In the genomic region with DNA sequence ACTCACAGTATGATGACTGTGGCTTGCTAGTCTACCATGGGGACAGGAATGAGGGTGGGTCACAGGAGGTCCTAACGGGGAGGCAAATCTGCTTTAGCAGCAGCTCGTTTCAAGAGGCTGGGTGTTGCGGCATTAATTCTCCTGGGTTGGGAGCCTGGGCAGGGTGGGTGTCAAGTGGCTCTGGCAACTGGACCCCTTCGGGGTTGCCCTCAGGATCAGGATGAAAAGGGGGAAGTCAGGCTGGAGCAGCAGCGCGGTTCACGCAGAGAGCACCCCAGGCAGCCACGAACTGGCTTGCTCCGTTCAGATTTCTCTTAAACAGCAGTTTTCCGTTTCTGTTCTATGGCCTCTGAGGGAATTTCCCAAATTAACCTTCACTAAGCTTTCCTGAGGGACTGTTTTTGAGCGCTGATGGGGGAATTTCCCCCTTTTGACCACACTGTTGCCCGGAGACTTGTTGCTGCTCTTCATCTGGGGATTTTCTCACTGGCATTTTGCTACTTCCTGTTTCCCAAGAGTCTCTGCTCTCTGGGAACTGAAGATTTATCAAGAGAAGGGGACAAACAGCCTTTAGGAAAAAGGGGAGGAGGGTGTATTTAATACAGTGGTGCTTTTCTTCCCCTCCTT, we compare ENCODE assay signal across 8 cellular contexts. TPM values are rescaled to one million over a fixed set of nuclear protein-coding genes. Genes with fewer than 3 reads are reported as not detected.
A peak's percentile ranks its signal among the peaks of the same experiment; 100 is the strongest.
DNase-seq lines count a peak whose midpoint lies in the region; ATAC-seq and TF ChIP-seq lines count a peak whose summit lies in the region.

No MANE protein-coding gene starts in this region.

- H3K27ac Mint-ChIP-seq in central memory CD8-positive, alpha-beta T cell (ENCODE audit: low read depth) = peak overlapping the region; percentile 49
- H3K27ac Mint-ChIP-seq in stimulated activated effector memory CD8-positive, alpha-beta T cell treated with anti-CD3 and anti-CD28 coated beads, Interleukin-12 subunit alpha, Interleukin-12 subunit beta, amount 100 ng/mL, for 72 hours = peak overlapping the region; percentile 94

- no peak overlapping the region for H3K9ac ChIP-seq in SK-N-SH

- ATAC-seq in SK-N-SH treated with all-trans-retinoic acid at 6 μM for 48 hours = no peak
- peak; percentile 60 for ATAC-seq in HG03039 (IDR thresholded peaks at IDR 0.05; ENCODE audit: unreplicated experiment)
- ATAC-seq in central memory CD8-positive, alpha-beta T cell (replicated peaks; ENCODE audit: extremely low read depth, poor library complexity, severe bottlenecking) = peak; percentile 49
- ATAC-seq in right lobe of liver = peak; percentile 56 to 80 (median 74)
- ATAC-seq in stimulated activated effector memory CD8-positive, alpha-beta T cell treated with anti-CD3 and anti-CD28 coated beads, Interleukin-12 subunit alpha, Interleukin-12 subunit beta, amount 100 ng/mL, for 72 hours = peak; percentile 71

- intact Hi-C loops in right lobe of liver (cut with DNase I) = no loop called here

- CTCF ChIA-PET in SK-N-SH (lab: Yijun Ruan, JAX) = no interaction called here

- no peaks in the 10 kb centered on the region for H4K20me1 ChIP-seq in SK-N-SH (ENCODE audit: insufficient read depth)

- H3K27me3 Mint-ChIP-seq in central memory CD8-positive, alpha-beta T cell = no peaks in the 10 kb centered on the region

- no peaks in the 10 kb centered on the region for H3K9me2 ChIP-seq in SK-N-SH

- no peak for TF ChIP-seq EP300 in SK-N-SH (IDR thresholded peaks at IDR 0.05; ENCODE audit: borderline replicate concordance in 1 of 2, low read depth in 1 of 2, low read length in 1 of 2)

- TF ChIP-seq CTCF in SK-N-SH (IDR thresholded peaks at IDR 0.05) (no peak), right lobe of liver (IDR thresholded peaks at IDR 0.05) (no peak)

- H2AFZ ChIP-seq in SK-N-SH (ENCODE audit: low read depth) = peak overlapping the region; percentile 84; the same call in 1 of the 2 replicates

- POLR2A ChIA-PET in SK-N-SH (lab: Yijun Ruan, JAX) = no interaction called here

- TF ChIP-seq POLR2A in right lobe of liver (IDR thresholded peaks at IDR 0.05) = no peak

- peaks cover 14% of the 10 kb centered on the region for H3K4me1 Mint-ChIP-seq in central memory CD8-positive, alpha-beta T cell
- H3K4me1 Mint-ChIP-seq in stimulated activated effector memory CD8-positive, alpha-beta T cell treated with anti-CD3 and anti-CD28 coated beads, Interleukin-12 subunit alpha, Interleukin-12 subunit beta, amount 100 ng/mL, for 72 hours = peaks cover 42% of the 10 kb centered on the region

- H3K36me3 ChIP-seq in SK-N-SH (replicated peaks in 1 of 2; ENCODE audit: control insufficient read depth in 1 of 2, insufficient read depth in 2 of 2, low read length in 1 of 2) (no peaks in the 10 kb centered on the region), right lobe of liver (no peaks in the 10 kb centered on the region)

- no peak overlapping the region for H3K4me3 ChIP-seq in SK-N-SH (ENCODE audit: low read depth in 2 of 2, low read length in 1 of 2)
- no peak overlapping the region for H3K4me3 ChIP-seq in right lobe of liver

- DNase-seq in SK-N-SH = no peak
- peak; percentile 35 to 53 (median 38) for DNase-seq in T-helper 1 cell
- no peak for DNase-seq in central memory CD8-positive, alpha-beta T cell (ENCODE audit: low spot score in 2 of 2)
- DNase-seq in right lobe of liver = peak in 2 of 3 donors; percentile 34 to 68
- peak in 1 of 2 donors; percentile 67 for DNase-seq in stimulated activated effector memory CD8-positive, alpha-beta T cell treated with anti-CD3 and anti-CD28 coated beads, Interleukin-12 subunit alpha, Interleukin-12 subunit beta, amount 100 ng/mL, for 72 hours (ENCODE audit: low spot score in 2 of 2)
- DNase-seq in NCI-H2171 (lab: John Stamatoyannopoulos, UW) = no peak

- no peak overlapping the region for H3K27ac ChIP-seq in SK-N-SH (ENCODE audit: low read depth in 2 of 2, low read length in 1 of 2)
- H3K27ac ChIP-seq in right lobe of liver = peak overlapping the region; percentile 45 to 53 (median 49)

- H3K36me3 Mint-ChIP-seq in central memory CD8-positive, alpha-beta T cell (ENCODE audit: insufficient read depth) = peaks cover 2% of the 10 kb centered on the region
- peaks cover 6% of the 10 kb centered on the region for H3K36me3 Mint-ChIP-seq in stimulated activated effector memory CD8-positive, alpha-beta T cell treated with anti-CD3 and anti-CD28 coated beads, Interleukin-12 subunit alpha, Interleukin-12 subunit beta, amount 100 ng/mL, for 72 hours

- H3K9me3 Mint-ChIP-seq in central memory CD8-positive, alpha-beta T cell = no peaks in the 10 kb centered on the region
- no peaks in the 10 kb centered on the region for H3K9me3 Mint-ChIP-seq in stimulated activated effector memory CD8-positive, alpha-beta T cell treated with anti-CD3 and anti-CD28 coated beads, Interleukin-12 subunit alpha, Interleukin-12 subunit beta, amount 100 ng/mL, for 72 hours

- peaks cover 5 to 15% of the 10 kb centered on the region in 2 experiments; a peak in 3 of 4 replicates for H3K4me1 ChIP-seq in SK-N-SH (ENCODE audit: control insufficient read depth in 1 of 2, insufficient read depth in 2 of 2, low read depth in 1 of 2, low read length in 1 of 2)
- no peaks in the 10 kb centered on the region for H3K4me1 ChIP-seq in right lobe of liver

- peaks cover 3% of the 10 kb centered on the region for H3F3A ChIP-seq in SK-N-SH (replicated peaks; ENCODE audit: insufficient read depth)

- H3K79me2 ChIP-seq in SK-N-SH (ENCODE audit: insufficient read depth) = no peaks in the 10 kb centered on the region

- WGBS in SK-N-SH (ENCODE audit: low lambda C conversion rate) = 73% methylated on average over 12 of the region's 12 CpGs
- 43% methylated on average over 6 of the region's 12 CpGs for WGBS in right lobe of liver (ENCODE audit: insufficient coverage, low coverage, low lambda C conversion rate, missing lambda C conversion rate)

- H3K27me3 ChIP-seq in SK-N-SH (ENCODE audit: insufficient read depth) (no peaks in the 10 kb centered on the region), right lobe of liver (no peaks in the 10 kb centered on the region)

- peak overlapping the region; percentile 58 for H3K4me3 Mint-ChIP-seq in central memory CD8-positive, alpha-beta T cell
- peak overlapping the region; percentile 73 for H3K4me3 Mint-ChIP-seq in stimulated activated effector memory CD8-positive, alpha-beta T cell treated with anti-CD3 and anti-CD28 coated beads, Interleukin-12 subunit alpha, Interleukin-12 subunit beta, amount 100 ng/mL, for 72 hours

- TF ChIP-seq RAD21 in SK-N-SH (IDR thresholded peaks at IDR 0.05; ENCODE audit: low read length) = no peak

- H3K9me3 ChIP-seq in SK-N-SH (no peaks in the 10 kb centered on the region), right lobe of liver (no peaks in the 10 kb centered on the region)

- H3K4me2 ChIP-seq in SK-N-SH = no peak overlapping the region

TF ChIP-seq in SK-N-SH, 30 proteins besides CTCF, POLR2A, EP300 and RAD21:
- peak; percentile 58; the same call in 1 of the 2 replicates for TF ChIP-seq ELF1 (IDR thresholded peaks at IDR 0.05)
- TF ChIP-seq, protein P1, sequence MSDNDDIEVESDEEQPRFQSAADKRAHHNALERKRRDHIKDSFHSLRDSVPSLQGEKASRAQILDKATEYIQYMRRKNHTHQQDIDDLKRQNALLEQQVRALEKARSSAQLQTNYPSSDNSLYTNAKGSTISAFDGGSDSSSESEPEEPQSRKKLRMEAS (IDR thresholded peaks at IDR 0.05; ENCODE audit: low read depth) = no peak
TF ChIP-seq in SK-N-SH: peak in this region for 1.

TF ChIP-seq in SK-N-SH treated with all-trans-retinoic acid at 6 μM for 48 hours, 23 proteins besides CTCF, POLR2A, EP300 and RAD21:
- no peak for TF ChIP-seq SNAI2 (CRISPR knock-in tag; IDR thresholded peaks at IDR 0.05)
- no peak for TF ChIP-seq ZFP3 (CRISPR knock-in tag; IDR thresholded peaks at IDR 0.05)
- no peak for TF ChIP-seq RARB (CRISPR knock-in tag; IDR thresholded peaks at IDR 0.05)
- no peak for TF ChIP-seq ZC3H10 (CRISPR knock-in tag; IDR thresholded peaks at IDR 0.05)
- no peak for TF ChIP-seq OSR1 (CRISPR knock-in tag; IDR thresholded peaks at IDR 0.05)
- no peak for TF ChIP-seq ARNTL (CRISPR knock-in tag; IDR thresholded peaks at IDR 0.05; ENCODE audit: borderline replicate concordance, low read depth)
- no peak for TF ChIP-seq PATZ1 (CRISPR knock-in tag; IDR thresholded peaks at IDR 0.05; ENCODE audit: borderline replicate concordance)
- no peak for TF ChIP-seq TCF4 (CRISPR knock-in tag; IDR thresholded peaks at IDR 0.05; ENCODE audit: borderline replicate concordance)
- TF ChIP-seq PPARA (CRISPR knock-in tag; IDR thresholded peaks at IDR 0.05; ENCODE audit: borderline replicate concordance) = no peak
- no peak for TF ChIP-seq ZFP30 (CRISPR knock-in tag; IDR thresholded peaks at IDR 0.05)

RNA-seq across cellular contexts. Expression of gene PELI1, which starts 59.9 kb away (rescaled TPM):
- polyA plus RNA-seq in SK-N-SH (2012; rRNA removed) = 4.2 and 5.6 TPM in 2 replicates
- 4.9 and 5.5 TPM in 2 replicates for polyA plus RNA-seq in SK-N-SH (2012; cell fraction: cytosol; rRNA removed)
- polyA plus RNA-seq in SK-N-SH (2012; cell fraction: nucleus; rRNA removed) = 5.8 and 11.7 TPM in 2 replicates
- 10 to 100 TPM in 1 of 6 experiments, 1 to 10 TPM in 5; 4.7 to 18.8 (median 8.3) TPM for total RNA-seq in right lobe of liver

Comparison
In these comparisons a context has a peak if more than half of its experiments do, and no peak if none do; other contexts are left out.
1. DNase-seq: peak in T-helper 1 cell (5 of 5) and right lobe of liver (2 of 3); none in SK-N-SH (single experiment), central memory CD8-positive, alpha-beta T cell (0 of 2) and NCI-H2171 (single experiment).
2. H3K27ac ChIP-seq: peak in right lobe of liver (3 of 3); none in SK-N-SH (0 of 2).